16 cellular contexts compared by ENCODE assay signal in genomic region chr3:146903927-146904326, GRCh38.
"Had no signal": no experiment of that assay in that cellular context is flagged by ENCODE, and none has a peak within 500 bp of the region (broad histone marks: within the 10 kb centered on the region; RNA-seq: fewer than 3 reads in every experiment).

No MANE protein-coding gene starts in this region.

- H3K27me3 Mint-ChIP-seq: activated CD4-positive, alpha-beta T cell treated with anti-CD3 and anti-CD28 coated beads, Interleukin-2, amount 10 ng/mL, durations not matched to agents 24 days and 14 days; activated T-cell treated with anti-CD3 and anti-CD28 coated beads, Interleukin-2, amount 50 U/mL, for 24 hours; natural killer cell treated with Interleukin-12 subunit alpha and Interleukin-12 subunit beta and Interleukin-15 and Interleukin-18, amount 100 ng/mL, for 72 hours had no signal

- H3K36me3 ChIP-seq: neutrophil, pancreas, tibial nerve, uterus had no signal

- H3K4me3 Mint-ChIP-seq: activated CD4-positive, alpha-beta T cell treated with anti-CD3 and anti-CD28 coated beads, Interleukin-2, amount 10 ng/mL, durations not matched to agents 24 days and 14 days; activated CD8-positive, alpha-beta T cell treated with anti-CD3 and anti-CD28 coated beads, Interleukin-2, amount 10 ng/mL, durations not matched to agents 7 days and 5 days; activated naive CD4-positive, alpha-beta T cell treated with anti-CD3 and anti-CD28 coated beads for 36 hours; activated T-cell treated with anti-CD3 and anti-CD28 coated beads, Interleukin-2, amount 50 U/mL, for 24 hours; brain; natural killer cell treated with Interleukin-12 subunit alpha and Interleukin-12 subunit beta and Interleukin-15 and Interleukin-18, amount 100 ng/mL, for 72 hours had no signal

- H3K36me3 Mint-ChIP-seq: brain; natural killer cell treated with Interleukin-12 subunit alpha and Interleukin-12 subunit beta and Interleukin-15 and Interleukin-18, amount 100 ng/mL, for 72 hours had no signal

- H3K4me3 ChIP-seq: pancreas, skin epidermis, tibial nerve, uterus had no signal

- H3K27me3 ChIP-seq: neutrophil, pancreas, tibial nerve, uterus had no signal

- H3K4me1 Mint-ChIP-seq: activated CD4-positive, alpha-beta T cell treated with anti-CD3 and anti-CD28 coated beads, Interleukin-2, amount 10 ng/mL, durations not matched to agents 24 days and 14 days; brain had no signal

- H3K4me1 ChIP-seq: pancreas, tibial nerve, uterus had no signal

- H3K27ac ChIP-seq: neutrophil, pancreas, skin epidermis, tibial nerve, uterus had no signal

- H3K27ac Mint-ChIP-seq: activated CD4-positive, alpha-beta T cell treated with anti-CD3 and anti-CD28 coated beads, Interleukin-2, amount 10 ng/mL, durations not matched to agents 24 days and 14 days; activated CD8-positive, alpha-beta T cell treated with anti-CD3 and anti-CD28 coated beads, Interleukin-2, amount 10 ng/mL, durations not matched to agents 7 days and 5 days; activated naive CD4-positive, alpha-beta T cell treated with anti-CD3 and anti-CD28 coated beads for 36 hours; activated T-cell treated with anti-CD3 and anti-CD28 coated beads, Interleukin-2, amount 50 U/mL, for 24 hours; brain; natural killer cell treated with Interleukin-12 subunit alpha and Interleukin-12 subunit beta and Interleukin-15 and Interleukin-18, amount 100 ng/mL, for 72 hours had no signal

- DNase-seq: activated CD4-positive, alpha-beta T cell treated with anti-CD3 and anti-CD28 coated beads, Interleukin-2, amount 10 ng/mL, durations not matched to agents 24 days and 14 days; activated CD8-positive, alpha-beta T cell treated with anti-CD3 and anti-CD28 coated beads, Interleukin-2, amount 10 ng/mL, durations not matched to agents 7 days and 5 days; activated naive CD4-positive, alpha-beta T cell treated with anti-CD3 and anti-CD28 coated beads for 36 hours; activated T-cell treated with anti-CD3 and anti-CD28 coated beads, Interleukin-2, amount 50 U/mL, for 24 hours; central memory CD4-positive, alpha-beta T cell; cortex of kidney; head of caudate nucleus; pancreas; stimulated activated naive CD8-positive, alpha-beta T cell treated with anti-CD3 and anti-CD28 coated beads, Interleukin-15, Interleukin-2, amounts not matched to agents 100 U/mL and 50 U/mL, for 24 hours; T1000; uterus had no signal

- H3K9me3 ChIP-seq: pancreas, tibial nerve, uterus had no signal

- H3K9me3 Mint-ChIP-seq: activated CD4-positive, alpha-beta T cell treated with anti-CD3 and anti-CD28 coated beads, Interleukin-2, amount 10 ng/mL, durations not matched to agents 24 days and 14 days; activated naive CD4-positive, alpha-beta T cell treated with anti-CD3 and anti-CD28 coated beads for 36 hours; activated T-cell treated with anti-CD3 and anti-CD28 coated beads, Interleukin-2, amount 50 U/mL, for 24 hours; brain had no signal
